ENCODE assay signal across 8 cellular contexts in the genomic region with DNA sequence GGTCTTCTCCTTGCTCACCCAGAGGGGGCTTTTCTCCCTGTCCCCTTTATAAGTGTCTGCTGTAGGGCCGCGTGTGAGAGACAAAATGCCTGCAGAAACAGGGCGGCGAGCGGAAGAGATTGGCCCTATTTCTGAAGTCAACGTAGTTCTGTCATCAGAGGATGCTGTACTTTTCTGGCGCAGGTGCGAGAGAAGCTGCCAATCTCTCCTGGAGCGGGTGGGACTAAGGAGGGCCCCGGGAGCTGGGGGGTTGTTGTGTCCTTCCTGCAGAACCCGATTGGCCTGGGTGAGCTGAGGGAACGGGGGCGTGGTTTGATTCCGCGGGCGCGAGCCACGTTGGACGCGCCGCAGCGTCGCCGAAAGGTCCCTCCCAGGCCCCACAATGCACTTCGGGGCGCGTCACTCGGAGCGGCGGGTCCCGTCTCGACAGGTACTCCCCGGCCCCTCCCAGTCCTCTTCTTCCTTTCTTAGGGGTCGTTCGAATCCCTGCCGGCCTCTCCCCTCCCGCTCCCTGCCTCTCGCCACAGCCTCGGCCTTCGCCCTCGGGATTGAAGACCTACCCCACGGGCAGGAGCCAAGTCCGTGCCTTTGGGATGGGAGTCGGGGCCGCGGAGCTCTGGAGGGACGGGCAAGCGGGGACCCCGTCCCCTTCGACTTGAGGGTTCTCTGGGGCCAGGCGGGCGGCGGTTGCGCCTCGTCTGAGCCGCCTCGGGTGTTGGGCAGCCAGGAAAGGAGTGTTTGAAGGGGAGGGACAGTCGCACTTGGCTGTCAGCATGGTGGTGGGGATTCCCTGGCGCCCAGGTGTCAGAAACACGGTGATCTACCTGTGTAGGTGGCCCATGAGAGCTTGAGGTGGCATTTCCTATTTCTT. TPM values are rescaled to one million over a fixed set of nuclear protein-coding genes. Genes with fewer than 3 reads are reported as not detected.
A peak's percentile ranks its signal among the peaks of the same experiment; 100 is the strongest.
DNase-seq lines count a peak whose midpoint lies in the region; ATAC-seq and TF ChIP-seq lines count a peak whose summit lies in the region.

A gene with protein sequence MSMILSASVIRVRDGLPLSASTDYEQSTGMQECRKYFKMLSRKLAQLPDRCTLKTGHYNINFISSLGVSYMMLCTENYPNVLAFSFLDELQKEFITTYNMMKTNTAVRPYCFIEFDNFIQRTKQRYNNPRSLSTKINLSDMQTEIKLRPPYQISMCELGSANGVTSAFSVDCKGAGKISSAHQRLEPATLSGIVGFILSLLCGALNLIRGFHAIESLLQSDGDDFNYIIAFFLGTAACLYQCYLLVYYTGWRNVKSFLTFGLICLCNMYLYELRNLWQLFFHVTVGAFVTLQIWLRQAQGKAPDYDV (plus strand): TSS at position 387 of the 871 bp plus-strand sequence. CDS start 7,275 bp downstream, outside the sequence.

- H3K27ac Mint-ChIP-seq in activated naive CD4-positive, alpha-beta T cell treated with anti-CD3 and anti-CD28 coated beads, Interleukin-2, amount 50 U/mL, for 24 hours: peak within 1 kb of the TSS; percentile 98

- H3K4me1 ChIP-seq in osteoblast (ENCODE audit: insufficient read depth, low read length) (peaks cover 12% of the 10 kb centered on the region), thoracic aorta (ENCODE audit: control insufficient read depth in 1 of 2, low read depth in 2 of 2) (peaks cover 6 to 16% of the 10 kb centered on the region in 2 donors)

- H3K27me3 Mint-ChIP-seq in activated naive CD4-positive, alpha-beta T cell treated with anti-CD3 and anti-CD28 coated beads, Interleukin-2, amount 50 U/mL, for 24 hours: peaks cover under 1% of the 10 kb centered on the region

- TF ChIP-seq CTCF in GM06990 (IDR thresholded peaks at IDR 0.05; ENCODE audit: insufficient read depth, low read length, poor library complexity, severe bottlenecking) (no peak), osteoblast (IDR thresholded peaks at IDR 0.05; ENCODE audit: extremely low read depth, low read depth, low read length) (no peak), thoracic aorta (IDR thresholded peaks at IDR 0.05) (no peak)

- peaks cover 11% of the 10 kb centered on the region for H3K9me3 Mint-ChIP-seq in activated naive CD4-positive, alpha-beta T cell treated with anti-CD3 and anti-CD28 coated beads, Interleukin-2, amount 50 U/mL, for 24 hours

- H3K36me3 Mint-ChIP-seq in activated naive CD4-positive, alpha-beta T cell treated with anti-CD3 and anti-CD28 coated beads, Interleukin-2, amount 50 U/mL, for 24 hours: peaks cover 9% of the 10 kb centered on the region

- DNase-seq in GM06990 (ENCODE audit: extremely low read depth, insufficient read length) (peak; percentile 98), NCI-H1092 (lab: John Stamatoyannopoulos, UW) (peak; percentile 95), glomerular visceral epithelial cell (ENCODE audit: extremely low spot score) (peak; percentile 94), osteoblast (ENCODE audit: insufficient read length, low spot score, missing footprints) (peak; percentile 93), thoracic aorta (ENCODE audit: low spot score) (peak; percentile 59)

- H3K9me3 ChIP-seq in osteoblast (ENCODE audit: low read depth, low read length) (no peaks in the 10 kb centered on the region), thoracic aorta (no peaks in the 10 kb centered on the region)

- peak within 1 kb of the TSS; percentile 86 for H3K27ac ChIP-seq in osteoblast (ENCODE audit: low read depth, low read length)
- peak within 1 kb of the TSS; percentile 75 to 81 for H3K27ac ChIP-seq in thoracic aorta

- peak within 1 kb of the TSS; percentile 96 for H2AFZ ChIP-seq in osteoblast (ENCODE audit: low read length)

- H3K27me3 ChIP-seq in GM06990 (replicated peaks; ENCODE audit: control insufficient read depth, insufficient read depth, low read length) (no peaks in the 10 kb centered on the region), osteoblast (ENCODE audit: insufficient read depth, low read length) (no peaks in the 10 kb centered on the region), thoracic aorta (replicated peaks; ENCODE audit: insufficient read depth) (no peaks in the 10 kb centered on the region)

- ATAC-seq in HG02588 (IDR thresholded peaks at IDR 0.05; ENCODE audit: unreplicated experiment): peak; percentile 99
- ATAC-seq in SK-N-SH treated with all-trans-retinoic acid at 6 μM for 48 hours: peak; percentile 99
- peak; percentile 81 for ATAC-seq in thoracic aorta (ENCODE audit: insufficient number of reproducible peaks, low FRiP score, low read depth)

- H3K4me3 ChIP-seq in GM06990 (replicated peaks; ENCODE audit: low read depth, low read length) (peak within 1 kb of the TSS; percentile 93), osteoblast (ENCODE audit: insufficient read depth, low read length) (peak within 1 kb of the TSS; percentile 96), thoracic aorta (peak within 1 kb of the TSS; percentile 95)

- H3K4me3 Mint-ChIP-seq in activated naive CD4-positive, alpha-beta T cell treated with anti-CD3 and anti-CD28 coated beads, Interleukin-2, amount 50 U/mL, for 24 hours: peak within 1 kb of the TSS; percentile 95

- peaks cover 49% of the 10 kb centered on the region for H3K79me2 ChIP-seq in osteoblast (ENCODE audit: insufficient read depth, low read length)

- peak within 1 kb of the TSS; percentile 99 for H3K4me2 ChIP-seq in osteoblast (ENCODE audit: insufficient read depth, low read length)

- peaks cover 3% of the 10 kb centered on the region for H4K20me1 ChIP-seq in osteoblast (ENCODE audit: insufficient read depth, low read length)

- H3K36me3 ChIP-seq in GM06990 (ENCODE audit: control insufficient read depth, insufficient read depth, low read length): no peaks in the 10 kb centered on the region
- H3K36me3 ChIP-seq in osteoblast (ENCODE audit: insufficient read depth, low read length): no peaks in the 10 kb centered on the region
- no peaks in the 10 kb centered on the region for H3K36me3 ChIP-seq in thoracic aorta

- H3K4me1 Mint-ChIP-seq in activated naive CD4-positive, alpha-beta T cell treated with anti-CD3 and anti-CD28 coated beads, Interleukin-2, amount 50 U/mL, for 24 hours: peaks cover 39% of the 10 kb centered on the region

TF ChIP-seq in SK-N-SH treated with all-trans-retinoic acid at 6 μM for 48 hours, 23 proteins besides CTCF, POLR2A, EP300 and RAD21:
- TF ChIP-seq ZFP30 (CRISPR knock-in tag; IDR thresholded peaks at IDR 0.05): no peak
- TF ChIP-seq, protein P1, sequence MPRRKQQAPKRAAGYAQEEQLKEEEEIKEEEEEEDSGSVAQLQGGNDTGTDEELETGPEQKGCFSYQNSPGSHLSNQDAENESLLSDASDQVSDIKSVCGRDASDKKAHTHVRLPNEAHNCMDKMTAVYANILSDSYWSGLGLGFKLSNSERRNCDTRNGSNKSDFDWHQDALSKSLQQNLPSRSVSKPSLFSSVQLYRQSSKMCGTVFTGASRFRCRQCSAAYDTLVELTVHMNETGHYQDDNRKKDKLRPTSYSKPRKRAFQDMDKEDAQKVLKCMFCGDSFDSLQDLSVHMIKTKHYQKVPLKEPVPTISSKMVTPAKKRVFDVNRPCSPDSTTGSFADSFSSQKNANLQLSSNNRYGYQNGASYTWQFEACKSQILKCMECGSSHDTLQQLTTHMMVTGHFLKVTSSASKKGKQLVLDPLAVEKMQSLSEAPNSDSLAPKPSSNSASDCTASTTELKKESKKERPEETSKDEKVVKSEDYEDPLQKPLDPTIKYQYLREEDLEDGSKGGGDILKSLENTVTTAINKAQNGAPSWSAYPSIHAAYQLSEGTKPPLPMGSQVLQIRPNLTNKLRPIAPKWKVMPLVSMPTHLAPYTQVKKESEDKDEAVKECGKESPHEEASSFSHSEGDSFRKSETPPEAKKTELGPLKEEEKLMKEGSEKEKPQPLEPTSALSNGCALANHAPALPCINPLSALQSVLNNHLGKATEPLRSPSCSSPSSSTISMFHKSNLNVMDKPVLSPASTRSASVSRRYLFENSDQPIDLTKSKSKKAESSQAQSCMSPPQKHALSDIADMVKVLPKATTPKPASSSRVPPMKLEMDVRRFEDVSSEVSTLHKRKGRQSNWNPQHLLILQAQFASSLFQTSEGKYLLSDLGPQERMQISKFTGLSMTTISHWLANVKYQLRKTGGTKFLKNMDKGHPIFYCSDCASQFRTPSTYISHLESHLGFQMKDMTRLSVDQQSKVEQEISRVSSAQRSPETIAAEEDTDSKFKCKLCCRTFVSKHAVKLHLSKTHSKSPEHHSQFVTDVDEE (CRISPR knock-in tag; IDR thresholded peaks at IDR 0.05): 0 out of 2 replicates have a peak, but pooled peaks have one; percentile 32

RNA-seq across cellular contexts. Expression of the gene that starts here (rescaled TPM):
- total RNA-seq in osteoblast (27.9 and 36.2 TPM in 2 replicates), thoracic aorta (10 to 100 TPM; 24.7 to 25.3 TPM)

Comparison
In these comparisons a context has a peak if more than half of its experiments do, and no peak if none do; other contexts are left out.
1. Peak in every context shown above with its lines: DNase-seq, ATAC-seq, H3K4me3 ChIP-seq and H3K27ac ChIP-seq.